In the genomic region with DNA sequence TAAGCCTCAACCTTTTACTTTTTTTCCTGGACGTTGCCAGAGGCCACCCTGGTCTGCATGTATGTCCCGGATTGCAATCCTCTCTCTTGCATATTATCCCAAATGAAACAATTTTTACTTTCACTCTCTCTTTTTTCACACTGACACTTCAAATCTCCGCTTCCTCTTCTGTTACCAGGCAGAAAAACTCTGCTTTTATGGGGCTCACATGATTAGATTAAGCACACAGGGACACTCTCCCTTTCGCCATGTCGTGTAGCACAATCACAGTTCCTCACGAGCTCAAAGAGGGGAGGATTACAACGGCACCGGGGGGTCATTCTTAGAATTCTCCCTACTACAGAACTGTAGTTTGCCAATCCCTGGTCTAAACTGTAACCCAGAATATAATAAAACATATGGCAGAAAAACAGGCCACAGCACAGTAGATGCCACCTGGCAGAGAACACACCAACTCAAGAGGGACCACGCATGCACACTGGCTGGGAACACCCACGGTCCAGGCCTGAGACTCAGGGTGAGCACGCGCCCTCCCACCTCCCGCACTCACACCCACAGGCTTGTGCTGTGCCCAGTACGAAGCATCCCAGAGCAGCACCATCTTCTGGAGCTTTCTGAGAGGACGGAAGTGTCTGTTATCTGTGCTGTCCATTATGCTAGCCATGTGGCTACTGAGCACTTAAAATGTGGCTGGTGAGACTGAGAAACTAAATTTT, we compare ENCODE assay signal across 18 cellular contexts.
"Had no signal": no experiment of that assay in that cellular context is flagged by ENCODE, and none has a peak within 500 bp of the region (broad histone marks: within the 10 kb centered on the region; RNA-seq: fewer than 3 reads in every experiment).

No MANE protein-coding gene starts in this region.

- H3K36me3 ChIP-seq: colonic mucosa, heart right ventricle, prostate gland had no signal

- DNase-seq: activated CD4-positive, alpha-beta T cell treated with anti-CD3 and anti-CD28 coated beads for 4 hours; activated CD8-positive, alpha-beta T cell treated with anti-CD3 and anti-CD28 coated beads, Interleukin-2, amount 10 ng/mL, durations not matched to agents 7 days and 5 days; activated naive CD4-positive, alpha-beta T cell treated with anti-CD3 and anti-CD28 coated beads, Interleukin-2, amount 10 ng/mL, durations not matched to agents 7 days and 5 days; caudate nucleus; colonic mucosa; effector CD4-positive, alpha-beta T cell; heart right ventricle; islet precursor cell; left ventricle myocardium inferior; naive thymus-derived CD8-positive, alpha-beta T cell; nucleus accumbens; stimulated activated CD4-positive, alpha-beta T cell treated with anti-CD3 and anti-CD28 coated beads, Interleukin-15, amount 100 ng/mL, for 24 hours; stimulated activated CD4-positive, alpha-beta T cell treated with anti-CD3 and anti-CD28 coated beads, Interleukin-4, amount 100 ng/mL, for 24 hours; stimulated activated naive CD8-positive, alpha-beta T cell treated with anti-CD3 and anti-CD28 coated beads, Interleukin-15, amount 100 ng/mL, for 72 hours; T-helper 9 cell had no signal

- H3K27me3 ChIP-seq: colonic mucosa, heart right ventricle, testis had no signal

- H3K4me3 Mint-ChIP-seq: activated CD8-positive, alpha-beta T cell treated with anti-CD3 and anti-CD28 coated beads, Interleukin-2, amount 10 ng/mL, durations not matched to agents 7 days and 5 days; activated naive CD4-positive, alpha-beta T cell treated with anti-CD3 and anti-CD28 coated beads, Interleukin-2, amount 10 ng/mL, durations not matched to agents 7 days and 5 days; naive thymus-derived CD8-positive, alpha-beta T cell; stimulated activated naive CD8-positive, alpha-beta T cell treated with anti-CD3 and anti-CD28 coated beads, Interleukin-15, amount 100 ng/mL, for 72 hours had no signal

- H3K36me3 Mint-ChIP-seq: activated naive CD4-positive, alpha-beta T cell treated with anti-CD3 and anti-CD28 coated beads, Interleukin-2, amount 10 ng/mL, durations not matched to agents 7 days and 5 days had no signal

- H3K27me3 Mint-ChIP-seq: activated naive CD4-positive, alpha-beta T cell treated with anti-CD3 and anti-CD28 coated beads, Interleukin-2, amount 10 ng/mL, durations not matched to agents 7 days and 5 days; naive thymus-derived CD8-positive, alpha-beta T cell; stimulated activated naive CD8-positive, alpha-beta T cell treated with anti-CD3 and anti-CD28 coated beads, Interleukin-15, amount 100 ng/mL, for 72 hours had no signal

- H3K4me1 ChIP-seq: colonic mucosa, left ventricle myocardium inferior, prostate gland had no signal

- ATAC-seq: activated CD8-positive, alpha-beta T cell treated with anti-CD3 and anti-CD28 coated beads, Interleukin-2, amount 10 ng/mL, durations not matched to agents 7 days and 5 days; naive thymus-derived CD8-positive, alpha-beta T cell; stimulated activated naive CD8-positive, alpha-beta T cell treated with anti-CD3 and anti-CD28 coated beads, Interleukin-15, amount 100 ng/mL, for 72 hours had no signal

- H3K27ac Mint-ChIP-seq: activated CD8-positive, alpha-beta T cell treated with anti-CD3 and anti-CD28 coated beads, Interleukin-2, amount 10 ng/mL, durations not matched to agents 7 days and 5 days; activated naive CD4-positive, alpha-beta T cell treated with anti-CD3 and anti-CD28 coated beads, Interleukin-2, amount 10 ng/mL, durations not matched to agents 7 days and 5 days; naive thymus-derived CD8-positive, alpha-beta T cell; stimulated activated naive CD8-positive, alpha-beta T cell treated with anti-CD3 and anti-CD28 coated beads, Interleukin-15, amount 100 ng/mL, for 72 hours had no signal

- H3K9me3 ChIP-seq: colonic mucosa, left ventricle myocardium inferior, prostate gland, testis had no signal

- H3K4me3 ChIP-seq: colonic mucosa, heart right ventricle, left ventricle myocardium inferior, prostate gland, testis had no signal

- H3K4me1 Mint-ChIP-seq: activated naive CD4-positive, alpha-beta T cell treated with anti-CD3 and anti-CD28 coated beads, Interleukin-2, amount 10 ng/mL, durations not matched to agents 7 days and 5 days; stimulated activated naive CD8-positive, alpha-beta T cell treated with anti-CD3 and anti-CD28 coated beads, Interleukin-15, amount 100 ng/mL, for 72 hours had no signal

- H3K27ac ChIP-seq: colonic mucosa, heart right ventricle, left ventricle myocardium inferior, prostate gland, testis, VCaP had no signal
